11 cellular contexts compared by ENCODE assay signal in the genomic region with DNA sequence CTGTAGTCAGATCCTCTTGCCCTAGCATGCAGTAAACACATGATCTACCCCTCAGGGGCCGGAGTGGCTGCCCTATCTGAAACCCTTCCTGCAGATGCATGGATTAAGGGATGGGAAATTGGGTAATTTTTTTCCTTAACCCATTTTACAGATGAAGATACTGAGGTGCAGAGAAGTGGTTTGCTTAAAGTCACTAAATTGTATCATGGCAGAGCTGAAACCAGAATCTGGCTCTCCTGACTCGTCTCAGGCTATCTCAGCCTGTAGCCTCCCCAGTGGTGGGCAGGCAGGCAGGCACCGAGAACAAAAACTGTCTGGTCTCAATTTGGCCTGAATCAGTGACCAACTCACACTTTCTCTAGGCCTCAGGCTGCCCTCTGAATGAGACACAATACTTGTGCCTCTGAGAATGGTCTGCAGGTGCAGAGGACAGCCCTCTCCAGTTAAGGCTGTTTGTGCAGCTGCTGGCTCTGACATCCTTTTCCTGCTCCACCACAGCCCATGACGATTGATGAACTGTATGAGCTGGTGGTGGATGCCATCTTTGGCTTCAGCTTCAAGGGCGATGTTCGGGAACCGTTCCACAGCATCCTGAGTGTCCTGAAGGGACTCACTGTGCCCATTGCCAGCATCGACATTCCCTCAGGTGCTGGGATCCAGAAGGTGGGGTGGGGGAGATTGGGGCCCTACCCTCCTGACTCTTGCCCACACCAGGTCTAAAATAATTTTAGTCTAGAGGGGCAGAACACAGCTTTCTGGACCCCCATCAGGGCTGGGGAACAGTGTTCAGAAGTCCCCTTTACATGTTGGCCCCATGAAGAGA. TPM values are rescaled to one million over a fixed set of nuclear protein-coding genes. Genes with fewer than 3 reads are reported as not detected.
DNase-seq lines count a peak whose midpoint lies in the region; ATAC-seq, FAIRE-seq and TF ChIP-seq lines count a peak whose summit lies in the region.
"Had no signal": no experiment of that assay in that cellular context is flagged by ENCODE, and none has a peak within 500 bp of the region (broad histone marks: within the 10 kb centered on the region; RNA-seq: fewer than 3 reads in every experiment).

No MANE protein-coding gene starts in this region.

- WGBS in transverse colon (ENCODE audit: low coverage in 1 of 2), 2 donors = 78 to 100% methylated on average over 1 to 8 of the region's 8 CpGs

- no peaks in the 10 kb centered on the region for H3K9me1 ChIP-seq in keratinocyte (ENCODE audit: control insufficient read depth, extremely low read depth, insufficient read depth, low read length)

- no peak for TF ChIP-seq EP300 in transverse colon (IDR thresholded peaks at IDR 0.05; ENCODE audit: low read depth)

- intact Hi-C loops in CD4-positive, alpha-beta T cell (cut with DNase I, micrococcal nuclease) = no loop called here
- intact Hi-C loops in transverse colon (cut with DNase I; ENCODE audit: low total_unique reads) = no loop called here

- H3K4me1 Mint-ChIP-seq in CD4-positive, alpha-beta T cell (ENCODE audit: low read depth) = peaks cover 28% of the 10 kb centered on the region

- no peaks in the 10 kb centered on the region for H3K9me3 Mint-ChIP-seq in CD4-positive, alpha-beta T cell

- H3K27ac Mint-ChIP-seq in CD4-positive, alpha-beta T cell = peak overlapping the region; percentile 85

- H3K27me3 ChIP-seq in CD4-positive, alpha-beta T cell (ENCODE audit: control insufficient read depth, insufficient read depth, low read length) = no peaks in the 10 kb centered on the region
- H3K27me3 ChIP-seq in SU-DHL-6 (ENCODE audit: low read length) (no peaks in the 10 kb centered on the region), keratinocyte (ENCODE audit: control insufficient read depth, extremely low read depth, insufficient read depth, low read length) (no peaks in the 10 kb centered on the region), transverse colon (no peaks in the 10 kb centered on the region)

- peak overlapping the region; percentile 76 for H3K4me2 ChIP-seq in SU-DHL-6 (ENCODE audit: low read depth, low read length, poor library complexity, severe bottlenecking)
- peak overlapping the region; percentile 99 for H3K4me2 ChIP-seq in keratinocyte (ENCODE audit: control insufficient read depth, extremely low read depth, insufficient read depth, low read depth, low read length)

- H3K36me3 Mint-ChIP-seq in CD4-positive, alpha-beta T cell (ENCODE audit: low read depth) = peaks cover 53% of the 10 kb centered on the region

- H3K4me1 ChIP-seq in keratinocyte (ENCODE audit: control insufficient read depth, extremely low read depth, insufficient read depth, low read length) = peaks cover 11% of the 10 kb centered on the region
- H3K4me1 ChIP-seq in transverse colon = peaks cover 9 to 14% (median 11%) of the 10 kb centered on the region in 4 donors

- H3K79me2 ChIP-seq in SU-DHL-6 (ENCODE audit: insufficient read depth, low read length) (peaks cover 5% of the 10 kb centered on the region; the same call in 1 of the 2 replicates), keratinocyte (ENCODE audit: control insufficient read depth, insufficient read depth, low read length) (peaks cover 12% of the 10 kb centered on the region)

- no peak for TF ChIP-seq CTCF in CD4-positive, alpha-beta T cell (IDR thresholded peaks at IDR 0.05)
- TF ChIP-seq CTCF in SU-DHL-6 (IDR thresholded peaks at IDR 0.05; ENCODE audit: insufficient read depth, low read length, poor library complexity, severe bottlenecking) (no peak), keratinocyte (optimal IDR thresholded peaks at IDR 0.05 in 1 of 3, IDR thresholded peaks at IDR 0.05 in 1 of 3, conservative IDR thresholded peaks at IDR 0.05 in 1 of 3; ENCODE audit: extremely low read depth in 1 of 3, insufficient read depth in 2 of 3, low read length in 3 of 3) (no peak), transverse colon (IDR thresholded peaks at IDR 0.05) (no peak)

- H3K9ac ChIP-seq in SU-DHL-6 (ENCODE audit: low read length) (peak overlapping the region; percentile 90; the same call in 1 of the 2 replicates), keratinocyte (ENCODE audit: control insufficient read depth, extremely low read depth, insufficient read depth, low read length) (no peak overlapping the region)

- H3K36me3 ChIP-seq in SU-DHL-6 (ENCODE audit: low read length) = no peaks in the 10 kb centered on the region
- H3K36me3 ChIP-seq in keratinocyte (ENCODE audit: control insufficient read depth in 2 of 2, extremely low read depth in 1 of 2, insufficient read depth in 2 of 2, low read length in 2 of 2) = peaks cover 34 to 40% of the 10 kb centered on the region in 2 experiments
- peaks cover 0 to 9% (median 0%) of the 10 kb centered on the region in 4 donors for H3K36me3 ChIP-seq in transverse colon

- DNase-seq in CD4-positive, alpha-beta T cell = no peak
- DNase-seq in Jurkat, Clone E6-1 (ENCODE audit: low read depth, low spot score) = no peak
- DNase-seq in keratinocyte (ENCODE audit: low read depth, low spot score) = no peak
- no peak for DNase-seq in transverse colon
- no peak for DNase-seq in stimulated activated naive CD4-positive, alpha-beta T cell treated with Interleukin-2 at 50 U/mL for 16 hours (lab: John Stamatoyannopoulos, UW)
- DNase-seq: activated CD4-positive, alpha-beta T cell treated with anti-CD3 and anti-CD28 coated beads for 4 hours; midbrain had no signal

- H3F3A ChIP-seq in SU-DHL-6 (ENCODE audit: insufficient read depth) = peaks cover 26% of the 10 kb centered on the region

- no peak for TF ChIP-seq POLR2A in transverse colon (IDR thresholded peaks at IDR 0.05)

- FAIRE-seq in keratinocyte (lab: Jason Lieb, UNC) = no peak

- dilution Hi-C loops in keratinocyte (cut with MboI; ENCODE audit: extremely low pct_ligation_motif_present, low sequenced_read_pairs) = no loop called here

- H3K27ac ChIP-seq in CD4-positive, alpha-beta T cell (ENCODE audit: low read depth, low read length) = no peak overlapping the region
- H3K27ac ChIP-seq in SU-DHL-6 (ENCODE audit: low read depth, low read length) (peak overlapping the region; percentile 51), keratinocyte (ENCODE audit: control insufficient read depth, insufficient read depth, low read length) (no peak overlapping the region), transverse colon (no peak overlapping the region)

- CTCF ChIA-PET in CD4-positive, alpha-beta T cell (lab: Charles Lee) = interaction anchor here (1.3 to 1.9 kb wide), 2 partner anchors 15 to 31 kb away, joined by 5 to 6 read pairs; no protein-coding TSS in a partner anchor

- H3K9me3 ChIP-seq in CD4-positive, alpha-beta T cell (ENCODE audit: control insufficient read depth, low read length) = no peaks in the 10 kb centered on the region
- H3K9me3 ChIP-seq in SU-DHL-6 (ENCODE audit: insufficient read depth, low read length) (no peaks in the 10 kb centered on the region), keratinocyte (ENCODE audit: control insufficient read depth, low read depth, low read length) (no peaks in the 10 kb centered on the region), transverse colon (no peaks in the 10 kb centered on the region)

- no peak for ATAC-seq in CD4-positive, alpha-beta T cell (ENCODE audit: poor library complexity)
- no peak for ATAC-seq in GM18519 (IDR thresholded peaks at IDR 0.05; ENCODE audit: low FRiP score, unreplicated experiment)
- ATAC-seq in GM19452 (IDR thresholded peaks at IDR 0.05; ENCODE audit: unreplicated experiment) = no peak

- H3K9me2 ChIP-seq in SU-DHL-6 (replicated peaks; ENCODE audit: insufficient read depth, low read length) = no peaks in the 10 kb centered on the region

- peak overlapping the region; percentile 84; the same call in 1 of the 2 replicates for H3K4me3 ChIP-seq in Jurkat, Clone E6-1 (ENCODE audit: low read length)
- H3K4me3 ChIP-seq in SU-DHL-6 (ENCODE audit: insufficient read depth, low read length, poor library complexity, severe bottlenecking) (no peak overlapping the region), keratinocyte (ENCODE audit: control insufficient read depth in 2 of 3, extremely low read depth in 1 of 3, insufficient read depth in 2 of 3, low read depth in 1 of 3, low read length in 3 of 3) (no peak overlapping the region), transverse colon (no peak overlapping the region)

- H3K4me3 Mint-ChIP-seq in CD4-positive, alpha-beta T cell = peak overlapping the region; percentile 80

- in situ Hi-C loops in transverse colon (cut with MboI; ENCODE audit: low pct_ligation_motif_present in 1 of 4, low pct_unique_long_range_greater_than_20kb in 1 of 4, low sequenced_read_pairs in 3 of 4) = no loop called here

- no peaks in the 10 kb centered on the region for H3K27me3 Mint-ChIP-seq in CD4-positive, alpha-beta T cell

- H4K20me1 ChIP-seq in SU-DHL-6 (ENCODE audit: low read depth, low read length) = no peaks in the 10 kb centered on the region
- no peaks in the 10 kb centered on the region for H4K20me1 ChIP-seq in keratinocyte (ENCODE audit: control insufficient read depth, extremely low read depth, insufficient read depth, low read length)

- POLR2A ChIA-PET in CD4-positive, alpha-beta T cell (lab: Charles Lee) = interaction anchor here (0.8 to 2.7 kb wide), 4 partner anchors 8 to 112 kb away, joined by 3 to 33 read pairs (median 6); a partner anchor contains a TSS

- no peak overlapping the region for H2AFZ ChIP-seq in SU-DHL-6 (ENCODE audit: low read depth, low read length, severe bottlenecking)
- no peak overlapping the region for H2AFZ ChIP-seq in keratinocyte (ENCODE audit: control insufficient read depth, low read length)

RNA-seq across cellular contexts. Expression of a gene that starts 1.5 kb away (rescaled TPM):
- total RNA-seq in CD4-positive, alpha-beta T cell = 10 to 100 TPM; 23.3 to 27.8 TPM
- 170 TPM for polyA plus RNA-seq in Jurkat, Clone E6-1 (2012; ENCODE audit: insufficient read depth, insufficient read length)
- 74.7 to 93.4 TPM (median 81.3 TPM) in 3 replicates for polyA plus RNA-seq in keratinocyte
- polyA plus RNA-seq in keratinocyte (2011; ENCODE audit: low read depth) = 12.0 TPM
- 110 and 130 TPM in 2 replicates for polyA plus RNA-seq in keratinocyte (2011; cell fraction: cytosol; rRNA removed)
- 51.8 and 72.4 TPM in 2 replicates for polyA plus RNA-seq in keratinocyte (2011; cell fraction: nucleus; rRNA removed)
- polyA plus RNA-seq in keratinocyte (2012; ENCODE audit: low replicate concordance) = 92.1 and 108 TPM in 2 replicates
- 68.2 to 115 TPM (median 76.5 TPM) in 3 replicates for polyA minus RNA-seq in keratinocyte
- polyA minus RNA-seq in keratinocyte (2011; cell fraction: cytosol; rRNA and poly(A)+ RNA removed) = 75.4 TPM
- 17.5 and 19.5 TPM in 2 replicates for polyA minus RNA-seq in keratinocyte (2011; cell fraction: nucleus; rRNA and poly(A)+ RNA removed)
- 100 to 1,000 TPM in 1 of 4 donors, 10 to 100 TPM in 3; 25.1 to 104 (median 77.5) TPM for total RNA-seq in transverse colon

RNA-seq across cellular contexts. Expression of a gene that starts 8.2 kb away (rescaled TPM):
- total RNA-seq in CD4-positive, alpha-beta T cell = 10 to 100 TPM; 35.3 to 36.3 TPM
- polyA plus RNA-seq in Jurkat, Clone E6-1 (2012; ENCODE audit: insufficient read depth, insufficient read length) = 58.7 TPM
- 31.8 to 48.9 TPM (median 43.5 TPM) in 3 replicates for polyA plus RNA-seq in keratinocyte
- 21.5 TPM for polyA plus RNA-seq in keratinocyte (2011; ENCODE audit: low read depth)
- 32.0 and 41.4 TPM in 2 replicates for polyA plus RNA-seq in keratinocyte (2011; cell fraction: cytosol; rRNA removed)
- polyA plus RNA-seq in keratinocyte (2011; cell fraction: nucleus; rRNA removed) = 43.6 and 52.9 TPM in 2 replicates
- 27.0 and 53.5 TPM in 2 replicates for polyA plus RNA-seq in keratinocyte (2012; ENCODE audit: low replicate concordance)
- polyA minus RNA-seq in keratinocyte = 30.0 to 49.1 TPM (median 34.6 TPM) in 3 replicates
- 23.0 TPM for polyA minus RNA-seq in keratinocyte (2011; cell fraction: cytosol; rRNA and poly(A)+ RNA removed)
- polyA minus RNA-seq in keratinocyte (2011; cell fraction: nucleus; rRNA and poly(A)+ RNA removed) = 16.1 and 17.0 TPM in 2 replicates
- 100 to 1,000 TPM in 1 of 4 donors, 10 to 100 TPM in 3; 12.4 to 113 (median 28.9) TPM for total RNA-seq in transverse colon

RNA-seq across cellular contexts. Expression of a gene that starts 13.6 kb away (rescaled TPM):
- 1 to 10 TPM; 5.7 to 8.1 TPM for total RNA-seq in CD4-positive, alpha-beta T cell
- 9.5 TPM for polyA plus RNA-seq in Jurkat, Clone E6-1 (2012; ENCODE audit: insufficient read depth, insufficient read length)
- polyA plus RNA-seq in keratinocyte = not detected in 3 replicates
- not detected for polyA plus RNA-seq in keratinocyte (2011; ENCODE audit: low read depth)
- polyA plus RNA-seq in keratinocyte (2011; cell fraction: cytosol; rRNA removed) = not detected in 2 replicates
- polyA plus RNA-seq in keratinocyte (2011; cell fraction: nucleus; rRNA removed) = not detected in 2 replicates
- polyA plus RNA-seq in keratinocyte (2012; ENCODE audit: low replicate concordance) = not detected in 2 replicates
- polyA minus RNA-seq in keratinocyte = not detected in 3 replicates
- polyA minus RNA-seq in keratinocyte (2011; cell fraction: cytosol; rRNA and poly(A)+ RNA removed) = not detected
- polyA minus RNA-seq in keratinocyte (2011; cell fraction: nucleus; rRNA and poly(A)+ RNA removed) = not detected in 2 replicates
- not detected for total RNA-seq in transverse colon
- total RNA-seq: G401 had no signal

RNA-seq across cellular contexts. Expression of a gene that starts 20.8 kb away (rescaled TPM):
- total RNA-seq in CD4-positive, alpha-beta T cell = not detected
- polyA plus RNA-seq in Jurkat, Clone E6-1 (2012; ENCODE audit: insufficient read depth, insufficient read length) = 11.2 TPM
- 1.5 to 5.7 TPM (median 5.3 TPM) in 3 replicates for polyA plus RNA-seq in keratinocyte
- 0.07 TPM for polyA plus RNA-seq in keratinocyte (2011; ENCODE audit: low read depth)
- polyA plus RNA-seq in keratinocyte (2011; cell fraction: cytosol; rRNA removed) = 0.73 and 0.81 TPM in 2 replicates
- 5.6 and 6.2 TPM in 2 replicates for polyA plus RNA-seq in keratinocyte (2011; cell fraction: nucleus; rRNA removed)
- 0.10 and 5.7 TPM in 2 replicates for polyA plus RNA-seq in keratinocyte (2012; ENCODE audit: low replicate concordance)
- 1.8 to 21.8 TPM (median 13.0 TPM) in 3 replicates for polyA minus RNA-seq in keratinocyte
- 1.7 TPM for polyA minus RNA-seq in keratinocyte (2011; cell fraction: cytosol; rRNA and poly(A)+ RNA removed)
- 2.0 and 2.4 TPM in 2 replicates for polyA minus RNA-seq in keratinocyte (2011; cell fraction: nucleus; rRNA and poly(A)+ RNA removed)
- 1 to 10 TPM; 1.7 to 9.4 (median 2.9) TPM for total RNA-seq in transverse colon

RNA-seq across cellular contexts. Expression of a gene that starts 26.1 kb away (rescaled TPM):
- total RNA-seq in CD4-positive, alpha-beta T cell = under 1 TPM; 0.44 to 0.56 TPM
- not detected for polyA plus RNA-seq in Jurkat, Clone E6-1 (2012; ENCODE audit: insufficient read depth, insufficient read length)
- not detected in 3 replicates for polyA plus RNA-seq in keratinocyte
- polyA plus RNA-seq in keratinocyte (2011; ENCODE audit: low read depth) = not detected
- not detected in 2 replicates for polyA plus RNA-seq in keratinocyte (2011; cell fraction: cytosol; rRNA removed)
- 0.22 TPM in 1 of 2 replicates, not detected in the other for polyA plus RNA-seq in keratinocyte (2011; cell fraction: nucleus; rRNA removed)
- not detected in 2 replicates for polyA plus RNA-seq in keratinocyte (2012; ENCODE audit: low replicate concordance)
- polyA minus RNA-seq in keratinocyte = not detected in 3 replicates
- not detected for polyA minus RNA-seq in keratinocyte (2011; cell fraction: cytosol; rRNA and poly(A)+ RNA removed)
- polyA minus RNA-seq in keratinocyte (2011; cell fraction: nucleus; rRNA and poly(A)+ RNA removed) = not detected in 2 replicates
- 1 to 10 TPM in 1 of 4 donors, under 1 TPM in 1, not detected in 2; 0.55 to 1.9 TPM for total RNA-seq in transverse colon

Comparison
In these comparisons a context has a peak if more than half of its experiments do, and no peak if none do; other contexts are left out.
1. RNA of a gene that starts 13.6 kb away (total RNA-seq): 5.7 to 8.1 TPM in CD4-positive, alpha-beta T cell; not detected in transverse colon; every median in the first group is over 4 times any median in the second.